1 cellular context compared by ENCODE assay signal in genomic region chr16:57757883-57758282, GRCh38.
TF ChIP-seq lines count a peak whose summit lies in the region.

No MANE protein-coding gene starts in this region.

TF ChIP-seq in K562, 482 proteins besides CTCF, POLR2A, EP300 and RAD21 (continued from another document):
- TF ChIP-seq, protein P1, sequence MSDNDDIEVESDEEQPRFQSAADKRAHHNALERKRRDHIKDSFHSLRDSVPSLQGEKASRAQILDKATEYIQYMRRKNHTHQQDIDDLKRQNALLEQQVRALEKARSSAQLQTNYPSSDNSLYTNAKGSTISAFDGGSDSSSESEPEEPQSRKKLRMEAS (CRISPR knock-in tag; IDR thresholded peaks at IDR 0.05): 0 out of 2 replicates have a peak, but pooled peaks have one; percentile 2
